ENCODE assay signal across 9 cellular contexts in genomic region chr2:38187416-38188127, GRCh38.
DNase-seq lines count a peak whose midpoint lies in the region; FAIRE-seq and TF ChIP-seq lines count a peak whose summit lies in the region.
"Had no signal": no experiment of that assay in that cellular context is flagged by ENCODE, and none has a peak within 500 bp of the region (broad histone marks: within the 10 kb centered on the region; RNA-seq: fewer than 3 reads in every experiment).

No MANE protein-coding gene starts in this region.

- TF ChIP-seq CTCF in brain microvascular endothelial cell (IDR thresholded peaks at IDR 0.05; ENCODE audit: low read depth, low read length, missing control alignments): no peak
- no peak for TF ChIP-seq CTCF in hepatocyte (IDR thresholded peaks at IDR 0.05; ENCODE audit: poor library complexity)

- no peaks in the 10 kb centered on the region for H3K27me3 ChIP-seq in brain microvascular endothelial cell (replicated peaks)
- no peaks in the 10 kb centered on the region for H3K27me3 ChIP-seq in hepatocyte
- no peaks in the 10 kb centered on the region for H3K27me3 ChIP-seq in skeletal muscle tissue (ENCODE audit: control insufficient read depth in 3 of 3, insufficient read depth in 3 of 3, low read length in 3 of 3)

- no peaks in the 10 kb centered on the region for H3K9me2 ChIP-seq in hepatocyte (replicated peaks; ENCODE audit: insufficient read depth)

- H3K9me3 ChIP-seq in hepatocyte (ENCODE audit: low read depth) (no peaks in the 10 kb centered on the region), skeletal muscle tissue (ENCODE audit: control insufficient read depth in 3 of 3, low read length in 3 of 3) (no peaks in the 10 kb centered on the region)

- in situ Hi-C loops in brain microvascular endothelial cell (cut with HindIII; ENCODE audit: low pct_ligation_motif_present, low sequenced_read_pairs) (no loop called here), G401 (cut with HindIII; ENCODE audit: low sequenced_read_pairs) (no loop called here)

- H3K79me2 ChIP-seq in hepatocyte: no peaks in the 10 kb centered on the region

- H3K4me1 ChIP-seq in hepatocyte (ENCODE audit: insufficient read depth) (no peaks in the 10 kb centered on the region), skeletal muscle tissue (ENCODE audit: control insufficient read depth in 3 of 3, insufficient read depth in 3 of 3, low read length in 3 of 3) (no peaks in the 10 kb centered on the region)

- H3K4me3 ChIP-seq in brain microvascular endothelial cell (ENCODE audit: low read depth, low read length): no peak overlapping the region
- H3K4me3 ChIP-seq in hepatocyte: no peak overlapping the region
- H3K4me3 ChIP-seq in skeletal muscle tissue (ENCODE audit: low read length in 3 of 3): no peak overlapping the region

- H4K20me1 ChIP-seq in hepatocyte (ENCODE audit: insufficient read depth, poor library complexity, severe bottlenecking): no peaks in the 10 kb centered on the region

- no peaks in the 10 kb centered on the region for H3K36me3 ChIP-seq in brain microvascular endothelial cell (replicated peaks)
- no peaks in the 10 kb centered on the region for H3K36me3 ChIP-seq in hepatocyte (replicated peaks; ENCODE audit: insufficient read depth, low read depth)
- H3K36me3 ChIP-seq in skeletal muscle tissue (ENCODE audit: control insufficient read depth in 3 of 3, insufficient read depth in 3 of 3, low read length in 3 of 3): no peaks in the 10 kb centered on the region

- H2AFZ ChIP-seq in hepatocyte: no peak overlapping the region

- no peak for FAIRE-seq in GM19239 (lab: Jason Lieb, UNC)

- 74% methylated on average over 5 of the region's 5 CpGs for WGBS in hepatocyte (ENCODE audit: low lambda C conversion rate, missing lambda C conversion rate)

- H3K27ac ChIP-seq in brain microvascular endothelial cell (no peak overlapping the region), hepatocyte (peak overlapping the region; percentile 82), skeletal muscle tissue (ENCODE audit: low read depth, low read length) (peak overlapping the region; percentile 39)

- H3K4me2 ChIP-seq in hepatocyte: no peak overlapping the region

- no peak overlapping the region for H3K9ac ChIP-seq in skeletal muscle tissue (ENCODE audit: low read depth in 1 of 3, low read length in 3 of 3)

- DNase-seq in H4 (ENCODE audit: low spot score) (peak; percentile 13), brain microvascular endothelial cell (peak; percentile 80), hepatocyte (ENCODE audit: low spot score) (peak; percentile 75), occipital lobe (lab: John Stamatoyannopoulos, UW) (no peak), RPMI8226 (no peak), G401 (ENCODE audit: low spot score) (no peak), GM19239 (ENCODE audit: insufficient read length, low spot score) (no peak)
- DNase-seq: naive B cell had no signal

Comparison
In these comparisons a context has a peak if more than half of its experiments do, and no peak if none do; other contexts are left out.
1. DNase-seq: peak in H4 (single experiment), brain microvascular endothelial cell (single experiment) and hepatocyte (single experiment); none in occipital lobe (single experiment), RPMI8226 (single experiment), G401 (single experiment) and GM19239 (single experiment).